Comparison of ENCODE assay signal across 26 cellular contexts in the genomic region with DNA sequence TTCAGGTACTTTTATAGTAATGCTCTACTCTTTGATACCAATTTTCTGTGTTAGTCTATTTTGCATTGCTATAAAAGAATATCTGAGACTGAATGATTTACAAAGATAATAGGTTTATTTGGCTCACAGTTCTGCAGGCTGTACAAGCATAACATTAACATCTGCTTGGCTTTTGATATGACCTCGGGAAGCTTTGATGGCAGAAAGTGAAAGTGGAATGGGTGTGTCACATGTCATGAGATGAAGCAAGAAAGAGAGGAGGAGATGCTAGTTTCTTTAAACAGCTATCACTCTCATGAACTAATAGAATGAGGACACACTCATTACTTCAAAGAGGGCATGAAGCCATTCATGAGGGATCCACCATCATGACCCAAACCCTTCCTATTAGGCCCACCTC.
DNase-seq lines count a peak whose midpoint lies in the region; ATAC-seq and TF ChIP-seq lines count a peak whose summit lies in the region.
"Had no signal": no experiment of that assay in that cellular context is flagged by ENCODE, and none has a peak within 500 bp of the region (broad histone marks: within the 10 kb centered on the region; RNA-seq: fewer than 3 reads in every experiment).

No MANE protein-coding gene starts in this region.

- H3K4me3 ChIP-seq in fibroblast of mammary gland (ENCODE audit: control insufficient read depth, low read depth, low read length) = no peak overlapping the region
- H3K4me3 ChIP-seq in stomach = no peak overlapping the region
- H3K4me3 ChIP-seq: lung, MG63, upper lobe of right lung had no signal

- H3K36me3 ChIP-seq in stomach = no peaks in the 10 kb centered on the region
- H3K36me3 ChIP-seq: MG63, upper lobe of right lung had no signal

- no peak for TF ChIP-seq EP300 in stomach (IDR thresholded peaks at IDR 0.05)

- H3K4me1 ChIP-seq in stomach = peaks cover 0 to 7% (median 0%) of the 10 kb centered on the region in 4 donors
- H3K4me1 ChIP-seq: parathyroid adenoma, upper lobe of right lung had no signal

- peak overlapping the region; percentile 6 for H3K4me3 Mint-ChIP-seq in activated naive CD8-positive, alpha-beta T cell treated with anti-CD3 and anti-CD28 coated beads, Interleukin-2, amount 10 ng/mL, durations not matched to agents 7 days and 5 days
- no peak overlapping the region for H3K4me3 Mint-ChIP-seq in activated naive CD8-positive, alpha-beta T cell treated with anti-CD3 and anti-CD28 coated beads, Interleukin-2, amount 50 U/mL, for 24 hours
- H3K4me3 Mint-ChIP-seq: activated T-helper 1 cell treated with anti-CD3 and anti-CD28 coated beads, Interleukin-12 subunit alpha, Interleukin-12 subunit beta, Interleukin-2, Interleukin-4 antibody, amounts not matched to agents 30 ng/mL and 10 ng/mL and 1 ng/mL, durations not matched to agents 14 hours and 24 hours and 36 hours; HFFc6; stimulated activated memory B cell treated with anti-CD40 and anti-IgM and Interleukin-4, amounts not matched to agents 10 μg/mL and 1 μg/mL and 100 μg/mL, for 72 hours had no signal

- TF ChIP-seq POLR2A in stomach (IDR thresholded peaks at IDR 0.05) = no peak

- no peak for ATAC-seq in activated naive CD8-positive, alpha-beta T cell treated with anti-CD3 and anti-CD28 coated beads, Interleukin-2, amount 10 ng/mL, durations not matched to agents 7 days and 5 days (ENCODE audit: low read depth)
- ATAC-seq in activated naive CD8-positive, alpha-beta T cell treated with anti-CD3 and anti-CD28 coated beads, Interleukin-2, amount 50 U/mL, for 24 hours = no peak
- no peak for ATAC-seq in GM19467 (IDR thresholded peaks at IDR 0.05; ENCODE audit: unreplicated experiment)
- ATAC-seq: stimulated activated memory B cell treated with anti-CD40 and anti-IgM and Interleukin-4, amounts not matched to agents 10 μg/mL and 1 μg/mL and 100 μg/mL, for 72 hours; upper lobe of right lung had no signal

- H3K27me3 Mint-ChIP-seq in activated naive CD8-positive, alpha-beta T cell treated with anti-CD3 and anti-CD28 coated beads, Interleukin-2, amount 10 ng/mL, durations not matched to agents 7 days and 5 days = peaks cover 2% of the 10 kb centered on the region
- peaks cover 9% of the 10 kb centered on the region for H3K27me3 Mint-ChIP-seq in activated naive CD8-positive, alpha-beta T cell treated with anti-CD3 and anti-CD28 coated beads, Interleukin-2, amount 50 U/mL, for 24 hours
- H3K27me3 Mint-ChIP-seq: stimulated activated memory B cell treated with anti-CD40 and anti-IgM and Interleukin-4, amounts not matched to agents 10 μg/mL and 1 μg/mL and 100 μg/mL, for 72 hours had no signal

- H3K9me3 ChIP-seq in stomach = peaks cover 0 to 9% (median 4%) of the 10 kb centered on the region in 4 donors
- H3K9me3 ChIP-seq: upper lobe of right lung had no signal

- no peak overlapping the region for H3K27ac Mint-ChIP-seq in activated naive CD8-positive, alpha-beta T cell treated with anti-CD3 and anti-CD28 coated beads, Interleukin-2, amount 10 ng/mL, durations not matched to agents 7 days and 5 days
- H3K27ac Mint-ChIP-seq in activated naive CD8-positive, alpha-beta T cell treated with anti-CD3 and anti-CD28 coated beads, Interleukin-2, amount 50 U/mL, for 24 hours = no peak overlapping the region
- H3K27ac Mint-ChIP-seq: activated T-helper 1 cell treated with anti-CD3 and anti-CD28 coated beads, Interleukin-12 subunit alpha, Interleukin-12 subunit beta, Interleukin-2, Interleukin-4 antibody, amounts not matched to agents 30 ng/mL and 10 ng/mL and 1 ng/mL, durations not matched to agents 14 hours and 24 hours and 36 hours; HFFc6; stimulated activated memory B cell treated with anti-CD40 and anti-IgM and Interleukin-4, amounts not matched to agents 10 μg/mL and 1 μg/mL and 100 μg/mL, for 72 hours had no signal

- H3K36me3 Mint-ChIP-seq in activated naive CD8-positive, alpha-beta T cell treated with anti-CD3 and anti-CD28 coated beads, Interleukin-2, amount 10 ng/mL, durations not matched to agents 7 days and 5 days = peaks cover 2% of the 10 kb centered on the region
- H3K36me3 Mint-ChIP-seq in activated naive CD8-positive, alpha-beta T cell treated with anti-CD3 and anti-CD28 coated beads, Interleukin-2, amount 50 U/mL, for 24 hours (ENCODE audit: low read depth) = peaks cover 10% of the 10 kb centered on the region

- peaks cover 4% of the 10 kb centered on the region for H3K4me1 Mint-ChIP-seq in activated naive CD8-positive, alpha-beta T cell treated with anti-CD3 and anti-CD28 coated beads, Interleukin-2, amount 10 ng/mL, durations not matched to agents 7 days and 5 days
- peaks cover 13% of the 10 kb centered on the region for H3K4me1 Mint-ChIP-seq in activated naive CD8-positive, alpha-beta T cell treated with anti-CD3 and anti-CD28 coated beads, Interleukin-2, amount 50 U/mL, for 24 hours

- H3K27ac ChIP-seq in stomach = no peak overlapping the region
- H3K27ac ChIP-seq: parathyroid adenoma, upper lobe of right lung, VCaP had no signal

- no peaks in the 10 kb centered on the region for H3K27me3 ChIP-seq in stomach
- H3K27me3 ChIP-seq: MG63, upper lobe of right lung had no signal

- TF ChIP-seq CTCF in fibroblast of mammary gland (conservative IDR thresholded peaks at IDR 0.05; ENCODE audit: control insufficient read depth, insufficient read depth, low read depth, low read length) (no peak), stomach (IDR thresholded peaks at IDR 0.05) (no peak)

- no peak for DNase-seq in activated naive CD8-positive, alpha-beta T cell treated with anti-CD3 and anti-CD28 coated beads, Interleukin-2, amount 10 ng/mL, durations not matched to agents 7 days and 5 days
- DNase-seq in activated naive CD8-positive, alpha-beta T cell treated with anti-CD3 and anti-CD28 coated beads, Interleukin-2, amount 50 U/mL, for 24 hours = no peak
- DNase-seq in SW480 (ENCODE audit: low spot score) (peak; percentile 27), fibroblast of mammary gland (ENCODE audit: low read depth) (peak; percentile 57), stomach (no peak)
- DNase-seq in activated effector memory CD4-positive, alpha-beta T cell treated with Interleukin-2 at 50 U/mL for 16 hours = no peak
- DNase-seq: activated CD4-positive, alpha-beta T cell treated with anti-CD3 and anti-CD28 coated beads, Interleukin-2, amount 50 U/mL, for 1 hour; Calu3; EL; GOT3; HFFc6; KBM-7; MG63; NCI-H1436 treated with DMSO at 0.1 percent for 48 hours; NCI-H2107; NCI-H446; NCI-H774; Right ventricle myocardium superior; stimulated activated CD4-positive, alpha-beta T cell treated with anti-CD3 and anti-CD28 coated beads, Interleukin-12 subunit alpha, Interleukin-12 subunit beta, amount 100 ng/mL, for 4 hours; upper lobe of right lung had no signal

- POLR2A ChIA-PET in activated naive CD8-positive, alpha-beta T cell treated with anti-CD3 and anti-CD28 coated beads, Interleukin-2, amount 10 ng/mL, durations not matched to agents 7 days and 5 days (lab: Charles Lee) = no interaction called here

- peaks cover 18% of the 10 kb centered on the region for H3K9me3 Mint-ChIP-seq in activated naive CD8-positive, alpha-beta T cell treated with anti-CD3 and anti-CD28 coated beads, Interleukin-2, amount 10 ng/mL, durations not matched to agents 7 days and 5 days
- H3K9me3 Mint-ChIP-seq in activated naive CD8-positive, alpha-beta T cell treated with anti-CD3 and anti-CD28 coated beads, Interleukin-2, amount 50 U/mL, for 24 hours = peaks cover 33% of the 10 kb centered on the region
- H3K9me3 Mint-ChIP-seq: HFFc6 had no signal

- intact Hi-C loops in stomach (cut with DNase I; ENCODE audit: low total_unique reads) = no loop called here

- WGBS in stomach, 5 donors = 46 to 71% (median 54%) methylated on average over 1 of the region's 1 CpG

Comparison
In these comparisons a context has a peak if more than half of its experiments do, and no peak if none do; other contexts are left out.
1. DNase-seq: peak in SW480 (single experiment) and fibroblast of mammary gland (single experiment); none in activated naive CD8-positive, alpha-beta T cell treated with anti-CD3 and anti-CD28 coated beads, Interleukin-2, amount 10 ng/mL, durations not matched to agents 7 days and 5 days (single experiment), activated naive CD8-positive, alpha-beta T cell treated with anti-CD3 and anti-CD28 coated beads, Interleukin-2, amount 50 U/mL, for 24 hours (single experiment), stomach (single experiment) and activated effector memory CD4-positive, alpha-beta T cell treated with Interleukin-2 at 50 U/mL for 16 hours (single experiment).